ENCODE assay signal across 2 cellular contexts in the genomic region with DNA sequence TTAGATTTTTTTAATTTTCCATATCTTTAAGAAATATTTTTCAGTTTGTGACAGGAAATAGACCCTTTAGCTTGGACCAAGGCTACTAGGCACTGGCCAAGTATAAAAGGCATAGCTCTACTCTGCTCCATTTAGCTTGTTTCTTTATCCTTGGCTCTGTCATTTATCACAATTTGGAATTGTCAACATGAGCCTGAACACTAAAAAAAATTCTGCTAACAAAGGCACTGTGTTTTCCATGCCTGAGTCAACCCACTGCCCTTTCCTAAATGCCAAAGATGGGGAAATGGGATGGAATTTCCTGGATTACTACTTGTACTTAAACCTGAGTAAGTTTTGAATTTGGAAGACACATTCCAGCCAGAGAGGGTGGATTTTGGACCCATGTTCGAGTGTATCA.
TF ChIP-seq lines count a peak whose summit lies in the region.

No MANE protein-coding gene starts in this region.

TF ChIP-seq in IMR-90, 13 proteins besides CTCF, POLR2A, EP300 and RAD21:
- TF ChIP-seq, protein P1, sequence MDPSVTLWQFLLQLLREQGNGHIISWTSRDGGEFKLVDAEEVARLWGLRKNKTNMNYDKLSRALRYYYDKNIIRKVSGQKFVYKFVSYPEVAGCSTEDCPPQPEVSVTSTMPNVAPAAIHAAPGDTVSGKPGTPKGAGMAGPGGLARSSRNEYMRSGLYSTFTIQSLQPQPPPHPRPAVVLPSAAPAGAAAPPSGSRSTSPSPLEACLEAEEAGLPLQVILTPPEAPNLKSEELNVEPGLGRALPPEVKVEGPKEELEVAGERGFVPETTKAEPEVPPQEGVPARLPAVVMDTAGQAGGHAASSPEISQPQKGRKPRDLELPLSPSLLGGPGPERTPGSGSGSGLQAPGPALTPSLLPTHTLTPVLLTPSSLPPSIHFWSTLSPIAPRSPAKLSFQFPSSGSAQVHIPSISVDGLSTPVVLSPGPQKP (IDR thresholded peaks at IDR 0.05; ENCODE audit: borderline replicate concordance, low read depth, low read length) = no peak
- TF ChIP-seq RFX5 (IDR thresholded peaks at IDR 0.05; ENCODE audit: low read depth, low read length) (no peak), MAZ (IDR thresholded peaks at IDR 0.05; ENCODE audit: borderline replicate concordance, low read depth, low read length) (no peak), FOS (IDR thresholded peaks at IDR 0.05; ENCODE audit: low read depth, low read length) (no peak), MXI1 (IDR thresholded peaks at IDR 0.05; ENCODE audit: borderline replicate concordance, low read depth, low read length) (no peak), CHD1 (IDR thresholded peaks at IDR 0.05; ENCODE audit: low read depth, low read length) (no peak), RCOR1 (IDR thresholded peaks at IDR 0.05; ENCODE audit: insufficient replicate concordance, low read length) (no peak), SMC3 (IDR thresholded peaks at IDR 0.05; ENCODE audit: low read depth, low read length) (no peak), NFE2L2 (IDR thresholded peaks at IDR 0.05; ENCODE audit: low read depth, low read length) (no peak)
- TF ChIP-seq, protein P2, sequence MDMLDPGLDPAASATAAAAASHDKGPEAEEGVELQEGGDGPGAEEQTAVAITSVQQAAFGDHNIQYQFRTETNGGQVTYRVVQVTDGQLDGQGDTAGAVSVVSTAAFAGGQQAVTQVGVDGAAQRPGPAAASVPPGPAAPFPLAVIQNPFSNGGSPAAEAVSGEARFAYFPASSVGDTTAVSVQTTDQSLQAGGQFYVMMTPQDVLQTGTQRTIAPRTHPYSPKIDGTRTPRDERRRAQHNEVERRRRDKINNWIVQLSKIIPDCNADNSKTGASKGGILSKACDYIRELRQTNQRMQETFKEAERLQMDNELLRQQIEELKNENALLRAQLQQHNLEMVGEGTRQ (IDR thresholded peaks at IDR 0.05; ENCODE audit: low read depth, low read length) = no peak

TF ChIP-seq in endothelial cell of umbilical vein, 7 proteins besides CTCF, POLR2A, EP300 and RAD21 (continued from another document):
- TF ChIP-seq GATA2 (IDR thresholded peaks at IDR 0.05; ENCODE audit: insufficient read depth, insufficient read length, low read depth, low read length) = no peak
- TF ChIP-seq EZH2 (IDR thresholded peaks at IDR 0.05; ENCODE audit: borderline replicate concordance, low read depth, low read length, severe bottlenecking) = no peak
- TF ChIP-seq POLR2AphosphoS5 (IDR thresholded peaks at IDR 0.05; ENCODE audit: insufficient read depth, low read depth, low read length) = no peak
